In genomic region chr13:40116008-40116407, GRCh38 we compare ENCODE assay signal across 8 cellular contexts.
DNase-seq lines count a peak whose midpoint lies in the region; ATAC-seq and TF ChIP-seq lines count a peak whose summit lies in the region.

No MANE protein-coding gene starts in this region.

- TF ChIP-seq CTCF in OCI-LY1 (IDR thresholded peaks at IDR 0.05; ENCODE audit: low read length): no peak
- TF ChIP-seq CTCF in body of pancreas (IDR thresholded peaks at IDR 0.05): peak in 3 of 7 experiments; percentile 4 to 23 (median 7)
- no peak for TF ChIP-seq CTCF in type B pancreatic cell (conservative IDR thresholded peaks at IDR 0.05)

- WGBS in body of pancreas, 2 donors: 22 to 27% methylated on average over 6 of the region's 6 CpGs

- H3K27ac ChIP-seq in CD8-positive, alpha-beta memory T cell (ENCODE audit: low read depth, low read length): no peak overlapping the region
- H3K27ac ChIP-seq in OCI-LY1 (ENCODE audit: low read depth, low read length, poor library complexity, severe bottlenecking): peak overlapping the region; percentile 66
- peak overlapping the region; percentile 36 to 77 (median 62) for H3K27ac ChIP-seq in body of pancreas

- intact Hi-C loops in body of pancreas (cut with DNase I): no loop called here

- peaks cover 9 to 20% (median 16%) of the 10 kb centered on the region in 3 donors for H3K4me1 Mint-ChIP-seq in CD8-positive, alpha-beta memory T cell
- peaks cover 16% of the 10 kb centered on the region for H3K4me1 Mint-ChIP-seq in type B pancreatic cell (ENCODE audit: unreplicated experiment)

- no peak for TF ChIP-seq POLR2A in body of pancreas (IDR thresholded peaks at IDR 0.05)

- POLR2A ChIA-PET in CD8-positive, alpha-beta memory T cell (lab: Charles Lee): no interaction called here

- no peaks in the 10 kb centered on the region for H3K27me3 Mint-ChIP-seq in CD8-positive, alpha-beta memory T cell
- H3K27me3 Mint-ChIP-seq in type B pancreatic cell: no peaks in the 10 kb centered on the region

- H4K20me1 ChIP-seq in OCI-LY1 (ENCODE audit: insufficient read depth, low read length): no peaks in the 10 kb centered on the region

- peak; percentile 93 for ATAC-seq in GM21825 (IDR thresholded peaks at IDR 0.05; ENCODE audit: unreplicated experiment)
- peak; percentile 90 for ATAC-seq in body of pancreas
- ATAC-seq in GM21576 (IDR thresholded peaks at IDR 0.05; ENCODE audit: unreplicated experiment): no peak

- H3K4me2 ChIP-seq in OCI-LY1 (ENCODE audit: low read length): no peak overlapping the region

- H3K79me2 ChIP-seq in OCI-LY1 (ENCODE audit: insufficient read depth, low read length): no peaks in the 10 kb centered on the region

- peaks cover 5% of the 10 kb centered on the region for H3K4me1 ChIP-seq in CD8-positive, alpha-beta memory T cell (ENCODE audit: insufficient read depth, low read length)
- peaks cover 31% of the 10 kb centered on the region for H3K4me1 ChIP-seq in OCI-LY1 (ENCODE audit: insufficient read depth, low read length, severe bottlenecking)
- H3K4me1 ChIP-seq in body of pancreas: peaks cover 17% of the 10 kb centered on the region

- no peak overlapping the region for H2AFZ ChIP-seq in OCI-LY1 (ENCODE audit: low read length)

- H3K36me3 ChIP-seq in CD8-positive, alpha-beta memory T cell (ENCODE audit: insufficient read depth, low read length): no peaks in the 10 kb centered on the region
- H3K36me3 ChIP-seq in OCI-LY1 (ENCODE audit: insufficient read depth, low read length): peaks cover 31% of the 10 kb centered on the region
- no peaks in the 10 kb centered on the region for H3K36me3 ChIP-seq in body of pancreas (replicated peaks in 1 of 2; ENCODE audit: insufficient read depth in 1 of 2, low read depth in 2 of 2)

- CTCF ChIA-PET in CD8-positive, alpha-beta memory T cell (lab: Charles Lee): no interaction called here

- H3K4me3 Mint-ChIP-seq in CD8-positive, alpha-beta memory T cell: peak overlapping the region in 1 of 7 donors; percentile 58
- H3K4me3 Mint-ChIP-seq in type B pancreatic cell: peak overlapping the region; percentile 38

- H3K27ac Mint-ChIP-seq in CD8-positive, alpha-beta memory T cell: peak overlapping the region in 6 of 8 donors; percentile 21 to 82 (median 60)
- peak overlapping the region; percentile 86 for H3K27ac Mint-ChIP-seq in type B pancreatic cell

- no peak overlapping the region for H3K9ac ChIP-seq in OCI-LY1 (ENCODE audit: low read length)

- no peak overlapping the region for H3K4me3 ChIP-seq in CD8-positive, alpha-beta memory T cell (ENCODE audit: low read length)
- H3K4me3 ChIP-seq in OCI-LY1 (ENCODE audit: low read depth, low read length, poor library complexity, severe bottlenecking) (no peak overlapping the region), body of pancreas (no peak overlapping the region)

- no peaks in the 10 kb centered on the region for H3F3A ChIP-seq in OCI-LY1 (ENCODE audit: insufficient read depth, low read length)

- H3K9me3 Mint-ChIP-seq in CD8-positive, alpha-beta memory T cell: peaks cover 0 to 4% (median 2%) of the 10 kb centered on the region in 5 donors
- no peaks in the 10 kb centered on the region for H3K9me3 Mint-ChIP-seq in type B pancreatic cell

- DNase-seq in CD8-positive, alpha-beta memory T cell: peak in 3 of 5 donors; percentile 16 to 67 (median 22)
- DNase-seq in body of pancreas (peak; percentile 58 to 88 (median 80)), left kidney (ENCODE audit: low read depth, low spot score) (peak; percentile 45), type B pancreatic cell (ENCODE audit: extremely low spot score, unreplicated experiment) (no peak), Kasumi-1 (lab: John Stamatoyannopoulos, UW) (no peak)

- no peaks in the 10 kb centered on the region for H3K27me3 ChIP-seq in CD8-positive, alpha-beta memory T cell (ENCODE audit: insufficient read depth, low read length, poor library complexity, severe bottlenecking)
- H3K27me3 ChIP-seq in OCI-LY1 (ENCODE audit: insufficient read depth, low read length) (no peaks in the 10 kb centered on the region), body of pancreas (no peaks in the 10 kb centered on the region)

- H3K36me3 Mint-ChIP-seq in CD8-positive, alpha-beta memory T cell: peaks cover 0 to 2% (median 0%) of the 10 kb centered on the region in 3 donors
- H3K36me3 Mint-ChIP-seq in type B pancreatic cell: no peaks in the 10 kb centered on the region

- no peaks in the 10 kb centered on the region for H3K9me3 ChIP-seq in CD8-positive, alpha-beta memory T cell (ENCODE audit: low read length)
- H3K9me3 ChIP-seq in OCI-LY1 (ENCODE audit: low read length) (0 out of 2 replicates have a peak, but pooled peaks cover 2% of the 10 kb centered on the region), body of pancreas (no peaks in the 10 kb centered on the region)

- no peaks in the 10 kb centered on the region for H3K9me2 ChIP-seq in OCI-LY1 (ENCODE audit: low read depth, low read length)

Comparison
In these comparisons a context has a peak if more than half of its experiments do, and no peak if none do; other contexts are left out.
1. DNase-seq: peak in CD8-positive, alpha-beta memory T cell (3 of 5), body of pancreas (4 of 4) and left kidney (single experiment); none in type B pancreatic cell (single experiment) and Kasumi-1 (0 of 2).